In the genomic region with DNA sequence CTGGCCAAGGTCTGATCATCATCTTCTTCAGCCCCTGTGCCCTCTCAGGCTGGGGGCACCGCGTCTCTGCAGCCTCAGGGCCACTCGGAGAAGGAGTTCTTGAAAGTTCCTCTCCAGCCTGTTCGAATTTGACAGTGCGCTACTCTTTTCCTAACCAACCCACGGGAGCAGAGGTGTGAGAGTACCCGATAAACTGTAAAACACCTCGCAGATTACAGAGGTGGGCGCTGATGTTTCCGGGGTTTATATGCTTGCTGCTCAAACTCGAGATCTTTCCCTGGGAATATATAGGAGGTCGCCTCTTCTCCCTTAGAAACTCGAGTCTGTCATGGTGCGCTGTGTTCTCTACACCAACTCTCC, we compare ENCODE assay signal across 8 cellular contexts. TPM values are rescaled to one million over a fixed set of nuclear protein-coding genes. Genes with fewer than 3 reads are reported as not detected.
DNase-seq lines count a peak whose midpoint lies in the region; ATAC-seq and TF ChIP-seq lines count a peak whose summit lies in the region.

No MANE protein-coding gene starts in this region.

- TF ChIP-seq CTCF in BJ (IDR thresholded peaks at IDR 0.05; ENCODE audit: insufficient read depth, low read depth, low read length): no peak
- no peak for TF ChIP-seq CTCF in esophagus muscularis mucosa (IDR thresholded peaks at IDR 0.05)

- H3K27ac ChIP-seq in esophagus muscularis mucosa (replicated peaks in 1 of 4): peak overlapping the region; percentile 79 to 93 (median 89)

- TF ChIP-seq EP300 in esophagus muscularis mucosa (IDR thresholded peaks at IDR 0.05): no peak

- POLR2A ChIA-PET in BJ (lab: Charles Lee): interaction anchor here (0.7 to 1.2 kb wide), 2 partner anchors 58 to 1101 kb away, joined by 3 to 4 read pairs; partner anchors contain the start of gene EIF4G2

- TF ChIP-seq POLR2A in esophagus muscularis mucosa (IDR thresholded peaks at IDR 0.05; ENCODE audit: low read depth): no peak

- ATAC-seq in GM21526 (IDR thresholded peaks at IDR 0.05; ENCODE audit: low FRiP score, unreplicated experiment) (peak; percentile 17), GM19397 (IDR thresholded peaks at IDR 0.05; ENCODE audit: unreplicated experiment) (no peak)

- intact Hi-C loops in esophagus muscularis mucosa (cut with DNase I): no loop called here

- peak overlapping the region; percentile 86 for H3K4me3 ChIP-seq in BJ (ENCODE audit: low read depth, low read length)
- H3K4me3 ChIP-seq in esophagus muscularis mucosa: peak overlapping the region; percentile 77 to 95 (median 84)
- H3K4me3 ChIP-seq in neuron (ENCODE audit: low read length): peak overlapping the region; percentile 94

- peak overlapping the region; percentile 77 for H2AFZ ChIP-seq in neuron (ENCODE audit: low read depth, low read length)

- no peaks in the 10 kb centered on the region for H3K27me3 ChIP-seq in BJ (ENCODE audit: control insufficient read depth, insufficient read depth, low read length)
- no peaks in the 10 kb centered on the region for H3K27me3 ChIP-seq in esophagus muscularis mucosa
- H3K27me3 ChIP-seq in neuron (ENCODE audit: insufficient read depth, low read length): no peaks in the 10 kb centered on the region

- CTCF ChIA-PET in BJ (lab: Yijun Ruan, JAX): no interaction called here

- H3K4me1 ChIP-seq in esophagus muscularis mucosa (peaks cover 14 to 19% (median 17%) of the 10 kb centered on the region in 4 donors), neuron (ENCODE audit: insufficient read depth, low read length) (peaks cover 5% of the 10 kb centered on the region)

- H3K9me3 ChIP-seq in esophagus muscularis mucosa (no peaks in the 10 kb centered on the region), neuron (ENCODE audit: low read length) (no peaks in the 10 kb centered on the region)

- DNase-seq in BJ (ENCODE audit: low read depth) (no peak), RPMI8226 (peak; percentile 10), esophagus muscularis mucosa (ENCODE audit: extremely low spot score) (no peak), UCSD-AML1 (lab: John Stamatoyannopoulos, UW; ENCODE audit: unreplicated experiment) (no peak)
- no peak for DNase-seq in stimulated activated CD4-positive, alpha-beta T cell treated with anti-CD3 and anti-CD28 coated beads, Interleukin-4, amount 100 ng/mL, for 24 hours

- peaks cover 2% of the 10 kb centered on the region for H3K36me3 ChIP-seq in BJ (ENCODE audit: control insufficient read depth, insufficient read depth, low read length)
- peaks cover 8 to 37% (median 12%) of the 10 kb centered on the region in 4 donors for H3K36me3 ChIP-seq in esophagus muscularis mucosa
- H3K36me3 ChIP-seq in neuron (ENCODE audit: insufficient read depth, low read length): peaks cover 23% of the 10 kb centered on the region

- whole genome bisulfite sequencing in esophagus muscularis mucosa: under 1% methylated on average over 14 of the region's 14 CpGs

RNA-seq across cellular contexts. Expression of gene CTR9, which starts 0.5 kb away (rescaled TPM):
- 6.6 and 16.7 TPM in 2 replicates for polyA plus RNA-seq in BJ (2011; rRNA removed)
- 7.8 and 8.0 TPM in 2 replicates for polyA minus RNA-seq in BJ (2011; rRNA and poly(A)+ RNA removed)
- total RNA-seq in esophagus muscularis mucosa: 10 to 100 TPM; 17.9 to 26.6 (median 19.4) TPM

RNA-seq across cellular contexts. Expression of gene EIF4G2, which starts 57.2 kb away (rescaled TPM):
- 472 and 1,009 TPM in 2 replicates for polyA plus RNA-seq in BJ (2011; rRNA removed)
- polyA minus RNA-seq in BJ (2011; rRNA and poly(A)+ RNA removed): 392 and 515 TPM in 2 replicates
- 100 to 1,000 TPM; 508 to 734 (median 592) TPM for total RNA-seq in esophagus muscularis mucosa

RNA-seq across cellular contexts. Expression of gene IRAG1, which starts 58.0 kb away (rescaled TPM):
- 76.5 and 82.4 TPM in 2 replicates for polyA plus RNA-seq in BJ (2011; rRNA removed)
- polyA minus RNA-seq in BJ (2011; rRNA and poly(A)+ RNA removed): 81.8 and 87.8 TPM in 2 replicates
- 100 to 1,000 TPM; 205 to 338 (median 276) TPM for total RNA-seq in esophagus muscularis mucosa
